18 cellular contexts compared by ENCODE assay signal in the genomic region with DNA sequence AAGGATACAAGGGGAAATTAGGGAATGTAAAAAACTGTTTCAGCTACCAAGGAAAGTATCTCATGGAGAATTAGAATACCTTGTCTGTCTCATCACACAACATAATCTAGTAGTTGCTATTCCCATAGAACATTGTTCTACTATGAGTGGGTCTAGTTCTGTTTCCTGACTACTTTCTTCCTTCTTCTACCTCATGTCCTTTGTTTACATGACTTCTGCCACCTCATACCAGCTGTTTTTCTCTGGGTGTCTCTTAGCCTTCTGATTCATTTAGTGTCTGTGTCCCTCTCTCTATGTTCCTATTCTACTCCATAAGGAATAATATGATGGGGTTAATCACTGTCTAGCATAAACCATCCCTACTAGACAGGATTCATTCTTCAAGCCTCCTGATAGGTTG.
DNase-seq lines count a peak whose midpoint lies in the region; ATAC-seq, FAIRE-seq and TF ChIP-seq lines count a peak whose summit lies in the region.
"Had no signal": no experiment of that assay in that cellular context is flagged by ENCODE, and none has a peak within 500 bp of the region (broad histone marks: within the 10 kb centered on the region; RNA-seq: fewer than 3 reads in every experiment).

No MANE protein-coding gene starts in this region.

- H3K27me3 ChIP-seq in SJSA1 (replicated peaks) (no peaks in the 10 kb centered on the region), endothelial cell of umbilical vein (ENCODE audit: control insufficient read depth in 2 of 2, insufficient read depth in 2 of 2, low read length in 2 of 2) (no peaks in the 10 kb centered on the region), gastroesophageal sphincter (no peaks in the 10 kb centered on the region)
- H3K27me3 ChIP-seq: BE2C had no signal

- DNase-seq in HT1080 (ENCODE audit: low read depth), result peak; percentile 15
- DNase-seq in SJSA1 (ENCODE audit: low read depth in 1 of 2, low spot score in 2 of 2), result peak in 1 of 2 experiments; percentile 58
- DNase-seq in endothelial cell of umbilical vein (ENCODE audit: low read depth, low spot score), result peak; percentile 36
- DNase-seq in chondrocyte (ENCODE audit: low spot score), result no peak
- DNase-seq in stimulated activated naive CD4-positive, alpha-beta T cell treated with Interleukin-2 at 50 U/mL for 16 hours (lab: John Stamatoyannopoulos, UW), result no peak
- no peak for DNase-seq in endothelial cell (ENCODE audit: low spot score)
- DNase-seq: CD8-positive, alpha-beta T cell; COR-L47; DMS153; DMS79 treated with DMSO at 0.1 percent for 48 hours; GF-D8 had no signal

- peak overlapping the region; percentile 39 for H3K27ac ChIP-seq in SJSA1
- no peak overlapping the region for H3K27ac ChIP-seq in endothelial cell of umbilical vein (ENCODE audit: insufficient read depth, low read depth, low read length)
- no peak overlapping the region for H3K27ac ChIP-seq in gastroesophageal sphincter

- H3K9me1 ChIP-seq in endothelial cell of umbilical vein (replicated peaks; ENCODE audit: control insufficient read depth, extremely low read depth, insufficient read depth, low read length), result no peaks in the 10 kb centered on the region

- H3K9me3 ChIP-seq in SJSA1 (replicated peaks), result no peaks in the 10 kb centered on the region
- H3K9me3 ChIP-seq in endothelial cell of umbilical vein (replicated peaks; ENCODE audit: control insufficient read depth, insufficient read depth, low read length), result no peaks in the 10 kb centered on the region
- no peaks in the 10 kb centered on the region for H3K9me3 ChIP-seq in gastroesophageal sphincter
- H3K9me3 ChIP-seq: BE2C, HAP-1 had no signal

- H3K27me3 Mint-ChIP-seq in chondrocyte (ENCODE audit: low read depth), result no peaks in the 10 kb centered on the region
- H3K27me3 Mint-ChIP-seq in endothelial cell (ENCODE audit: unreplicated experiment), result peaks cover 1% of the 10 kb centered on the region

- H3K79me2 ChIP-seq in endothelial cell of umbilical vein (ENCODE audit: control insufficient read depth, insufficient read depth, low read length), result no peaks in the 10 kb centered on the region

- dilution Hi-C loops in endothelial cell of umbilical vein (cut with MboI; ENCODE audit: extremely low pct_ligation_motif_present, low sequenced_read_pairs), result no loop called here

- no peak for TF ChIP-seq CTCF in endothelial cell of umbilical vein (IDR thresholded peaks at IDR 0.05; ENCODE audit: extremely low read depth in 1 of 2, insufficient read depth in 1 of 2, low read depth in 1 of 2, low read length in 2 of 2)
- no peak for TF ChIP-seq CTCF in chondrocyte (IDR thresholded peaks at IDR 0.05)
- no peak for TF ChIP-seq CTCF in gastroesophageal sphincter (IDR thresholded peaks at IDR 0.05)
- TF ChIP-seq CTCF in endothelial cell (IDR thresholded peaks at IDR 0.05; ENCODE audit: unreplicated experiment), result no peak

- CTCF ChIA-PET in endothelial cell of umbilical vein (lab: Charles Lee), result interaction anchor here (1.0 kb wide), 1 partner anchor 1643 kb away, joined by 3 read pairs; no protein-coding TSS in a partner anchor

- H3K36me3 Mint-ChIP-seq in chondrocyte (ENCODE audit: low read depth) (no peaks in the 10 kb centered on the region), endothelial cell (ENCODE audit: low read depth, unreplicated experiment) (no peaks in the 10 kb centered on the region)
- H3K36me3 Mint-ChIP-seq: CD14-positive monocyte; CD8-positive, alpha-beta T cell had no signal

- no peak overlapping the region for H3K9ac ChIP-seq in endothelial cell of umbilical vein (replicated peaks; ENCODE audit: extremely low read depth, insufficient read depth, low read length)

- no TSS peak for BruUV-seq in endothelial cell of umbilical vein (replicated peaks; lab: Mats Ljungman, UMichigan)

- no peak overlapping the region for H3K4me3 ChIP-seq in SJSA1
- H3K4me3 ChIP-seq in endothelial cell of umbilical vein (replicated peaks in 1 of 3; ENCODE audit: insufficient read depth in 1 of 3, low read depth in 1 of 3, low read length in 3 of 3), result no peak overlapping the region
- no peak overlapping the region for H3K4me3 ChIP-seq in gastroesophageal sphincter
- H3K4me3 ChIP-seq: HAP-1 had no signal

- H3K9me3 Mint-ChIP-seq in chondrocyte (ENCODE audit: low read depth) (no peaks in the 10 kb centered on the region), endothelial cell (ENCODE audit: unreplicated experiment) (no peaks in the 10 kb centered on the region)
- H3K9me3 Mint-ChIP-seq: CD8-positive, alpha-beta T cell had no signal

- TF ChIP-seq EP300 in gastroesophageal sphincter (IDR thresholded peaks at IDR 0.05), result no peak

- H3K4me1 Mint-ChIP-seq in chondrocyte (ENCODE audit: low read depth) (no peaks in the 10 kb centered on the region), endothelial cell (ENCODE audit: unreplicated experiment) (peaks cover 16% of the 10 kb centered on the region)
- H3K4me1 Mint-ChIP-seq: CD14-positive monocyte had no signal

- peaks cover 38% of the 10 kb centered on the region for H3K4me1 ChIP-seq in SJSA1 (replicated peaks)
- peaks cover 12% of the 10 kb centered on the region for H3K4me1 ChIP-seq in endothelial cell of umbilical vein (ENCODE audit: control insufficient read depth, extremely low read depth, insufficient read depth, low read length)
- H3K4me1 ChIP-seq in gastroesophageal sphincter, result no peaks in the 10 kb centered on the region
- H3K4me1 ChIP-seq: HAP-1 had no signal

- peak overlapping the region; percentile 24 for H3K4me2 ChIP-seq in endothelial cell of umbilical vein (ENCODE audit: insufficient read depth, low read length)

- no peaks in the 10 kb centered on the region for H4K20me1 ChIP-seq in endothelial cell of umbilical vein (replicated peaks; ENCODE audit: control insufficient read depth, extremely low read depth, insufficient read depth, low read length)

- no peak overlapping the region for H3K4me3 Mint-ChIP-seq in chondrocyte (ENCODE audit: unreplicated experiment)
- H3K4me3 Mint-ChIP-seq in endothelial cell (ENCODE audit: unreplicated experiment), result no peak overlapping the region
- H3K4me3 Mint-ChIP-seq: CD14-positive monocyte; CD8-positive, alpha-beta T cell had no signal

- no peak for ATAC-seq in gastroesophageal sphincter
- ATAC-seq: CD8-positive, alpha-beta T cell had no signal

- no peak for TF ChIP-seq POLR2A in endothelial cell of umbilical vein (IDR thresholded peaks at IDR 0.05; ENCODE audit: low read depth, low read length)
- TF ChIP-seq POLR2A in gastroesophageal sphincter (IDR thresholded peaks at IDR 0.05), result no peak

- H2AFZ ChIP-seq in endothelial cell of umbilical vein (ENCODE audit: low read depth, low read length), result peak overlapping the region; percentile 29

- intact Hi-C loops in endothelial cell of umbilical vein (cut with micrococcal nuclease), result no loop called here

- H3K27ac Mint-ChIP-seq in chondrocyte (ENCODE audit: unreplicated experiment) (no peak overlapping the region), endothelial cell (ENCODE audit: unreplicated experiment) (no peak overlapping the region)
- H3K27ac Mint-ChIP-seq: CD14-positive monocyte; CD8-positive, alpha-beta T cell had no signal

- H3K36me3 ChIP-seq in SJSA1, result no peaks in the 10 kb centered on the region
- H3K36me3 ChIP-seq in endothelial cell of umbilical vein (ENCODE audit: control insufficient read depth in 2 of 2, extremely low read depth in 1 of 2, insufficient read depth in 2 of 2, low read length in 2 of 2), result no peaks in the 10 kb centered on the region
- H3K36me3 ChIP-seq in gastroesophageal sphincter, result no peaks in the 10 kb centered on the region
- H3K36me3 ChIP-seq: BE2C, HAP-1 had no signal

- POLR2A ChIA-PET in endothelial cell of umbilical vein (lab: Charles Lee), result no interaction called here

- FAIRE-seq in endothelial cell of umbilical vein (lab: Jason Lieb, UNC), result no peak
- FAIRE-seq: A204.1, D721Med, H1 had no signal

TF ChIP-seq in endothelial cell of umbilical vein, 7 proteins besides CTCF, POLR2A, EP300 and RAD21:
- TF ChIP-seq FOS (IDR thresholded peaks at IDR 0.05; ENCODE audit: borderline replicate concordance, insufficient read depth, low read length), result peak; percentile 14
- peak; percentile 23 for TF ChIP-seq JUN (IDR thresholded peaks at IDR 0.05; ENCODE audit: borderline replicate concordance, insufficient read depth, insufficient read length, low read depth)
- TF ChIP-seq, protein P1, sequence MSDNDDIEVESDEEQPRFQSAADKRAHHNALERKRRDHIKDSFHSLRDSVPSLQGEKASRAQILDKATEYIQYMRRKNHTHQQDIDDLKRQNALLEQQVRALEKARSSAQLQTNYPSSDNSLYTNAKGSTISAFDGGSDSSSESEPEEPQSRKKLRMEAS (IDR thresholded peaks at IDR 0.05; ENCODE audit: insufficient read depth, insufficient read length), result no peak

Comparison
In these comparisons a context has a peak if more than half of its experiments do, and no peak if none do; other contexts are left out.
1. DNase-seq: peak in HT1080 (single experiment) and endothelial cell of umbilical vein (single experiment); none in chondrocyte (single experiment), stimulated activated naive CD4-positive, alpha-beta T cell treated with Interleukin-2 at 50 U/mL for 16 hours (single experiment) and endothelial cell (single experiment).